In the genomic region with DNA sequence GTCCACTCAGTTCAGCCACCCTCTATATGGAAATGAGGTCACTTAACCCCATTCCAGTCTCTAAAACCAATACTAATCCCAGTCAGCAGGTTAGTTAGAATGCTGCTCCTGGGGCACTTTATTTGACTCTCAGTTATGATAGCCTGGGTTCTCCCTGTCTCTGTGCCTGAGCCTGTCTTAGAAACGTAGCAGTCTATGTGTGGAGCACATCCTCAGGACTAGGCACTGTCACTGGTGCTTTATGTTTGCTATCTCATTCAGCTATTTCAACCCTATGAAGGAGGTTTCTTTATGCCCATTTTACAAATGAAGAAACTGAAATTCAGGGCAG, we compare ENCODE assay signal across 1 cellular context.
TF ChIP-seq lines count a peak whose summit lies in the region.

No MANE protein-coding gene starts in this region.

TF ChIP-seq in liver, 16 proteins besides CTCF, POLR2A, EP300 and RAD21 (continued from another document):
- TF ChIP-seq, protein P1, sequence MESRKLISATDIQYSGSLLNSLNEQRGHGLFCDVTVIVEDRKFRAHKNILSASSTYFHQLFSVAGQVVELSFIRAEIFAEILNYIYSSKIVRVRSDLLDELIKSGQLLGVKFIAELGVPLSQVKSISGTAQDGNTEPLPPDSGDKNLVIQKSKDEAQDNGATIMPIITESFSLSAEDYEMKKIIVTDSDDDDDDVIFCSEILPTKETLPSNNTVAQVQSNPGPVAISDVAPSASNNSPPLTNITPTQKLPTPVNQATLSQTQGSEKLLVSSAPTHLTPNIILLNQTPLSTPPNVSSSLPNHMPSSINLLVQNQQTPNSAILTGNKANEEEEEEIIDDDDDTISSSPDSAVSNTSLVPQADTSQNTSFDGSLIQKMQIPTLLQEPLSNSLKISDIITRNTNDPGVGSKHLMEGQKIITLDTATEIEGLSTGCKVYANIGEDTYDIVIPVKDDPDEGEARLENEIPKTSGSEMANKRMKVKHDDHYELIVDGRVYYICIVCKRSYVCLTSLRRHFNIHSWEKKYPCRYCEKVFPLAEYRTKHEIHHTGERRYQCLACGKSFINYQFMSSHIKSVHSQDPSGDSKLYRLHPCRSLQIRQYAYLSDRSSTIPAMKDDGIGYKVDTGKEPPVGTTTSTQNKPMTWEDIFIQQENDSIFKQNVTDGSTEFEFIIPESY (IDR thresholded peaks at IDR 0.05) = no peak
- TF ChIP-seq FOXA1 (IDR thresholded peaks at IDR 0.05) (no peak), JUND (IDR thresholded peaks at IDR 0.05) (peak in 1 of 2 donors; percentile 32), NR2F2 (IDR thresholded peaks at IDR 0.05) (no peak), EGR1 (IDR thresholded peaks at IDR 0.05; ENCODE audit: low read depth in 2 of 2) (no peak), RXRA (IDR thresholded peaks at IDR 0.05) (no peak), TAF1 (conservative IDR thresholded peaks at IDR 0.05) (no peak), HNF4A (conservative IDR thresholded peaks at IDR 0.05) (peak in 1 of 2 donors; percentile 16), YY1 (IDR thresholded peaks at IDR 0.05) (peak; percentile 87), SP1 (IDR thresholded peaks at IDR 0.05) (peak; percentile 56)
- TF ChIP-seq, protein P2, sequence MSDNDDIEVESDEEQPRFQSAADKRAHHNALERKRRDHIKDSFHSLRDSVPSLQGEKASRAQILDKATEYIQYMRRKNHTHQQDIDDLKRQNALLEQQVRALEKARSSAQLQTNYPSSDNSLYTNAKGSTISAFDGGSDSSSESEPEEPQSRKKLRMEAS (IDR thresholded peaks at IDR 0.05) = peak; percentile 2
